28 cellular contexts compared by ENCODE assay signal in genomic region chr6:42704937-42705374, GRCh38. TPM values are rescaled to one million over a fixed set of nuclear protein-coding genes. Genes with fewer than 3 reads are reported as not detected.
A peak's percentile ranks its signal among the peaks of the same experiment; 100 is the strongest.
DNase-seq lines count a peak whose midpoint lies in the region; ATAC-seq, FAIRE-seq and TF ChIP-seq lines count a peak whose summit lies in the region.
"Had no signal": no experiment of that assay in that cellular context is flagged by ENCODE, and none has a peak within 500 bp of the region (broad histone marks: within the 10 kb centered on the region; RNA-seq: fewer than 3 reads in every experiment).

No MANE protein-coding gene starts in this region.

- DNase-seq in cardiac muscle cell (ENCODE audit: low read depth in 1 of 2, low spot score in 1 of 2) (no peak), right cardiac atrium (no peak), bronchial epithelial cell (ENCODE audit: low read depth) (peak; percentile 26), neural progenitor cell (ENCODE audit: low spot score) (no peak), HuH-7 (ENCODE audit: low spot score) (no peak), SKM-1 treated with dmso at 0.1 percent for 144 hours (lab: John Stamatoyannopoulos, UW; ENCODE audit: unreplicated experiment) (no peak)
- DNase-seq: activated B cell treated with CpG ODN at 0.5 μM for 24 hours; activated CD4-positive, alpha-beta T cell treated with anti-CD3 and anti-CD28 coated beads, Interleukin-2, amount 50 U/mL, for 1 hour; activated naive CD4-positive, alpha-beta T cell; activated T-cell treated with anti-CD3 and anti-CD28 coated beads, Interleukin-2, amount 50 U/mL, for 48 hours; CD4-positive, CD25-positive, alpha-beta regulatory T cell; EL; mammary epithelial cell; NCI-H1092; NCI-H2081; SHP77; stimulated activated CD8-positive, alpha-beta memory T cell treated with anti-CD3 and anti-CD28 coated beads, Interleukin-4, amount 100 ng/mL, for 48 hours; stimulated activated naive CD8-positive, alpha-beta T cell treated with anti-CD3 and anti-CD28 coated beads, Interleukin-15, amount 100 ng/mL, for 72 hours had no signal

- H3K27me3 ChIP-seq in cardiac muscle cell (no peaks in the 10 kb centered on the region), right cardiac atrium (ENCODE audit: control insufficient read depth, insufficient read depth) (no peaks in the 10 kb centered on the region), bronchial epithelial cell (ENCODE audit: control insufficient read depth, insufficient read depth, low read length) (no peaks in the 10 kb centered on the region), neural progenitor cell (no peaks in the 10 kb centered on the region), stomach smooth muscle (ENCODE audit: control insufficient read depth in 1 of 2, insufficient read depth in 2 of 2, low read length in 2 of 2) (no peaks in the 10 kb centered on the region)
- H3K27me3 ChIP-seq: tibial artery had no signal

- H3K4me1 ChIP-seq in cardiac muscle cell (ENCODE audit: low read depth) (peaks cover 15% of the 10 kb centered on the region), right cardiac atrium (ENCODE audit: control insufficient read depth, insufficient read depth, low read length) (no peaks in the 10 kb centered on the region), neural progenitor cell (peaks cover 9% of the 10 kb centered on the region), stomach smooth muscle (ENCODE audit: control insufficient read depth, insufficient read depth, low read length) (peaks cover 4% of the 10 kb centered on the region)
- H3K4me1 ChIP-seq: tibial artery had no signal

- no peak overlapping the region for H2AFZ ChIP-seq in neural progenitor cell (replicated peaks)
- H2AFZ ChIP-seq: PC-9 had no signal

- peak overlapping the region; percentile 41 for H3K4me3 Mint-ChIP-seq in neural progenitor cell
- H3K4me3 Mint-ChIP-seq: activated B cell treated with CpG ODN at 0.5 μM for 24 hours; brain; CD4-positive, CD25-positive, alpha-beta regulatory T cell; neural crest cell; stimulated activated naive CD8-positive, alpha-beta T cell treated with anti-CD3 and anti-CD28 coated beads, Interleukin-15, amount 100 ng/mL, for 72 hours had no signal

- H3K9me3 ChIP-seq in cardiac muscle cell (ENCODE audit: low read depth) (no peaks in the 10 kb centered on the region), right cardiac atrium (ENCODE audit: control insufficient read depth, low read length) (no peaks in the 10 kb centered on the region), neural progenitor cell (ENCODE audit: low read depth) (no peaks in the 10 kb centered on the region), stomach smooth muscle (ENCODE audit: control insufficient read depth in 2 of 2, low read length in 2 of 2) (no peaks in the 10 kb centered on the region)
- H3K9me3 ChIP-seq: tibial artery had no signal

- H3K36me3 ChIP-seq in cardiac muscle cell = no peaks in the 10 kb centered on the region
- H3K36me3 ChIP-seq in bronchial epithelial cell (ENCODE audit: control insufficient read depth, insufficient read depth, low read length) = no peaks in the 10 kb centered on the region
- no peaks in the 10 kb centered on the region for H3K36me3 ChIP-seq in neural progenitor cell
- no peaks in the 10 kb centered on the region for H3K36me3 ChIP-seq in stomach smooth muscle (ENCODE audit: control insufficient read depth in 2 of 2, insufficient read depth in 2 of 2, low read length in 2 of 2)
- H3K36me3 ChIP-seq: tibial artery had no signal

- no peaks in the 10 kb centered on the region for H3K79me2 ChIP-seq in neural progenitor cell (ENCODE audit: low read depth)

- no peak for FAIRE-seq in bronchial epithelial cell (lab: Jason Lieb, UNC)
- FAIRE-seq: A204.1, GM12891 had no signal

- H3K4me2 ChIP-seq in neural progenitor cell = no peak overlapping the region
- H3K4me2 ChIP-seq: PC-9 had no signal

- no peak overlapping the region for H3K9ac ChIP-seq in neural progenitor cell
- no peak overlapping the region for H3K9ac ChIP-seq in stomach smooth muscle (ENCODE audit: low read length in 2 of 2)

- no peak for TF ChIP-seq CTCF in cardiac muscle cell (IDR thresholded peaks at IDR 0.05; ENCODE audit: low read depth, low read length)
- no peak for TF ChIP-seq CTCF in bronchial epithelial cell (IDR thresholded peaks at IDR 0.05; ENCODE audit: insufficient read depth, low read length, severe bottlenecking)
- no peak for TF ChIP-seq CTCF in neural progenitor cell (IDR thresholded peaks at IDR 0.05)

- H3K36me3 Mint-ChIP-seq in neural progenitor cell = no peaks in the 10 kb centered on the region
- H3K36me3 Mint-ChIP-seq: brain; CD4-positive, CD25-positive, alpha-beta regulatory T cell had no signal

- H3F3A ChIP-seq in neural progenitor cell (ENCODE audit: low read depth) = no peaks in the 10 kb centered on the region

- H3K9me3 Mint-ChIP-seq in neural progenitor cell = no peaks in the 10 kb centered on the region
- H3K9me3 Mint-ChIP-seq: activated B cell treated with CpG ODN at 0.5 μM for 24 hours; CD4-positive, CD25-positive, alpha-beta regulatory T cell; IgD-negative memory B cell; neural crest cell; stimulated activated naive CD8-positive, alpha-beta T cell treated with anti-CD3 and anti-CD28 coated beads, Interleukin-15, amount 100 ng/mL, for 72 hours had no signal

- H3K4me3 ChIP-seq in cardiac muscle cell = no peak overlapping the region
- no peak overlapping the region for H3K4me3 ChIP-seq in right cardiac atrium (ENCODE audit: low read length)
- H3K4me3 ChIP-seq in bronchial epithelial cell (ENCODE audit: low read depth, low read length) = no peak overlapping the region
- no peak overlapping the region for H3K4me3 ChIP-seq in neural progenitor cell
- peak overlapping the region; percentile 74 to 93 for H3K4me3 ChIP-seq in stomach smooth muscle (ENCODE audit: low read length in 2 of 2)
- H3K4me3 ChIP-seq: PC-9, tibial artery had no signal

- 94% methylated on average over 4 of the region's 4 CpGs for WGBS in right cardiac atrium

- intact Hi-C loops in right cardiac atrium (cut with DNase I) = no loop called here

- H4K20me1 ChIP-seq in neural progenitor cell (ENCODE audit: low read depth) = no peaks in the 10 kb centered on the region

- H3K27ac Mint-ChIP-seq in neural progenitor cell = no peak overlapping the region
- H3K27ac Mint-ChIP-seq: activated B cell treated with CpG ODN at 0.5 μM for 24 hours; brain; CD4-positive, CD25-positive, alpha-beta regulatory T cell; IgD-negative memory B cell had no signal

- no peaks in the 10 kb centered on the region for H3K4me1 Mint-ChIP-seq in neural progenitor cell
- H3K4me1 Mint-ChIP-seq: activated B cell treated with CpG ODN at 0.5 μM for 24 hours; brain; CD4-positive, CD25-positive, alpha-beta regulatory T cell; neural crest cell; stimulated activated naive CD8-positive, alpha-beta T cell treated with anti-CD3 and anti-CD28 coated beads, Interleukin-15, amount 100 ng/mL, for 72 hours had no signal

- peak overlapping the region; percentile 94 for H3K27ac ChIP-seq in cardiac muscle cell
- no peak overlapping the region for H3K27ac ChIP-seq in right cardiac atrium (ENCODE audit: low read length)
- no peak overlapping the region for H3K27ac ChIP-seq in neural progenitor cell
- H3K27ac ChIP-seq in stomach smooth muscle (ENCODE audit: low read length) = no peak overlapping the region
- H3K27ac ChIP-seq: PC-9, skin epidermis, tibial artery had no signal

- H3K27me3 Mint-ChIP-seq in neural progenitor cell (ENCODE audit: insufficient read depth, low read depth) = peaks cover 2% of the 10 kb centered on the region
- H3K27me3 Mint-ChIP-seq: activated B cell treated with CpG ODN at 0.5 μM for 24 hours; brain; CD4-positive, CD25-positive, alpha-beta regulatory T cell; IgD-negative memory B cell; stimulated activated naive CD8-positive, alpha-beta T cell treated with anti-CD3 and anti-CD28 coated beads, Interleukin-15, amount 100 ng/mL, for 72 hours had no signal

- ATAC-seq in right cardiac atrium (no peak), HG02623 (IDR thresholded peaks at IDR 0.05; ENCODE audit: unreplicated experiment) (no peak)
- ATAC-seq: stimulated activated naive CD8-positive, alpha-beta T cell treated with anti-CD3 and anti-CD28 coated beads, Interleukin-15, amount 100 ng/mL, for 72 hours had no signal

RNA-seq across cellular contexts. Expression of gene PRPH2, which starts 17.4 kb away (rescaled TPM):
- 7.3 and 10.1 TPM in 2 replicates for total RNA-seq in cardiac muscle cell
- polyA plus RNA-seq in cardiac muscle cell = 9.6 and 15.0 TPM in 2 replicates
- total RNA-seq in right cardiac atrium = 1 to 10 TPM; 1.2 to 2.5 (median 1.8) TPM
- polyA plus RNA-seq in right cardiac atrium = 0.45 TPM
- total RNA-seq in bronchial epithelial cell = under 0.01 TPM in 1 of 2 replicates, not detected in the other
- 0.06 TPM in 1 of 2 replicates, not detected in the other for total RNA-seq in neural progenitor cell (ENCODE audit: low replicate concordance)
- total RNA-seq: activated B cell treated with CpG ODN at 0.5 μM for 24 hours; CD4-positive, CD25-positive, alpha-beta regulatory T cell; neural crest cell; PC-9 had no signal
- polyA plus RNA-seq: IgD-negative memory B cell, mammary epithelial cell had no signal

RNA-seq across cellular contexts. Expression of gene TBCC, which starts 40.9 kb away (rescaled TPM):
- total RNA-seq in cardiac muscle cell (47.4 and 58.8 TPM in 2 replicates), right cardiac atrium (10 to 100 TPM; 13.9 to 15.3 (median 14.8) TPM), bronchial epithelial cell (31.0 and 36.6 TPM in 2 replicates), neural progenitor cell (ENCODE audit: low replicate concordance) (40.1 and 40.4 TPM in 2 replicates)
- polyA plus RNA-seq in cardiac muscle cell (53.3 and 67.1 TPM in 2 replicates), right cardiac atrium (18.2 TPM)

Comparison
In these comparisons a context has a peak if more than half of its experiments do, and no peak if none do; other contexts are left out.
1. H3K4me3 ChIP-seq: peak in stomach smooth muscle (2 of 2); none in cardiac muscle cell (single experiment), right cardiac atrium (single experiment), bronchial epithelial cell (single experiment) and neural progenitor cell (single experiment).